In genomic region chr16:68085259-68086071, GRCh38 we compare ENCODE assay signal across 8 cellular contexts. TPM values are rescaled to one million over a fixed set of nuclear protein-coding genes. Genes with fewer than 3 reads are reported as not detected.
DNase-seq lines count a peak whose midpoint lies in the region; ATAC-seq and TF ChIP-seq lines count a peak whose summit lies in the region.

Gene NFATC3, plus strand, starts transcription at chr16:68085370. Its CDS starts 312 bp downstream, at chr16:68085682.

- no peaks in the 10 kb centered on the region for H3K27me3 ChIP-seq in SJCRH30
- H3K27me3 ChIP-seq in neutrophil, result no peaks in the 10 kb centered on the region

- peak within 1 kb of the TSS; percentile 89 for H3K4me3 ChIP-seq in SJCRH30
- peak within 1 kb of the TSS; percentile 63 to 94 for H3K4me3 ChIP-seq in neutrophil (ENCODE audit: low read depth in 1 of 2, low read length in 1 of 2)

- DNase-seq in Daoy (ENCODE audit: low read depth) (peak; percentile 96), SJCRH30 (peak; percentile 53 to 96), foreskin melanocyte (peak; percentile 57)
- DNase-seq in activated naive CD4-positive, alpha-beta T cell (lab: John Stamatoyannopoulos, UW), result peak; percentile 95 to 99 (median 98)

- H3K4me1 ChIP-seq in SJCRH30, result no peaks in the 10 kb centered on the region
- peaks cover 69 to 80% of the 10 kb centered on the region in 2 experiments for H3K4me1 ChIP-seq in neutrophil (ENCODE audit: control insufficient read depth in 1 of 2, insufficient read depth in 1 of 2, low read depth in 1 of 2, low read length in 1 of 2)

- no peak for TF ChIP-seq RAD21 in Ishikawa (IDR thresholded peaks at IDR 0.05; ENCODE audit: low read depth)

- H3K36me3 ChIP-seq in SJCRH30 (no peaks in the 10 kb centered on the region), neutrophil (no peaks in the 10 kb centered on the region)

- TF ChIP-seq EP300 in Ishikawa (IDR thresholded peaks at IDR 0.05; ENCODE audit: borderline replicate concordance), result peak; percentile 40; the same call in 1 of the 2 replicates

- peak; percentile 51 for ATAC-seq in GM21529 (IDR thresholded peaks at IDR 0.05; ENCODE audit: unreplicated experiment)

- H3K27ac ChIP-seq in SJCRH30 (peak within 1 kb of the TSS; percentile 96), neutrophil (peak within 1 kb of the TSS; percentile 95)

- H3K9me3 ChIP-seq in SJCRH30 (replicated peaks), result no peaks in the 10 kb centered on the region
- H3K9me3 ChIP-seq in neutrophil, result no peaks in the 10 kb centered on the region

- peak; percentile 31 for TF ChIP-seq CTCF in neutrophil (IDR thresholded peaks at IDR 0.05)
- TF ChIP-seq CTCF in subcutaneous adipose tissue (IDR thresholded peaks at IDR 0.05; ENCODE audit: low read depth), result no peak

TF ChIP-seq in Ishikawa, 13 proteins besides CTCF, POLR2A, EP300 and RAD21:
- TF ChIP-seq ZBTB7A (IDR thresholded peaks at IDR 0.05; ENCODE audit: low read depth) (0 out of 2 replicates have a peak, but pooled peaks have one; percentile 47), TEAD4 (IDR thresholded peaks at IDR 0.05) (0 out of 2 replicates have a peak, but pooled peaks have one; percentile 5), REST (IDR thresholded peaks at IDR 0.05; ENCODE audit: low read depth) (no peak), NFIC (IDR thresholded peaks at IDR 0.05) (peak; percentile 26; the same call in 1 of the 2 replicates), EGR1 (IDR thresholded peaks at IDR 0.05) (no peak), TCF12 (IDR thresholded peaks at IDR 0.05; ENCODE audit: low read depth) (no peak), MAX (IDR thresholded peaks at IDR 0.05) (peak; percentile 61), TAF1 (IDR thresholded peaks at IDR 0.05; ENCODE audit: low read depth) (peak; percentile 72), CEBPB (IDR thresholded peaks at IDR 0.05) (no peak)
TF ChIP-seq in Ishikawa: peak in this region for 5.

RNA-seq across cellular contexts. Expression of gene NFATC3, which starts in this region (rescaled TPM):
- 11.1 and 12.1 TPM in 2 replicates for total RNA-seq in Daoy (2014; rRNA removed; shearing (Covaris generic))
- total RNA-seq in SJCRH30 (2014; rRNA removed; shearing (Covaris generic)), result 52.7 and 53.9 TPM in 2 replicates
- total RNA-seq in subcutaneous adipose tissue, result 10 to 100 TPM; 39.9 to 47.6 (median 45.5) TPM

Comparison
In these comparisons a context has a peak if more than half of its experiments do, and no peak if none do; other contexts are left out.
1. Peak in every context shown above with its lines: DNase-seq, ATAC-seq, H3K4me3 ChIP-seq and H3K27ac ChIP-seq.